ENCODE assay signal across 11 cellular contexts in the genomic region with DNA sequence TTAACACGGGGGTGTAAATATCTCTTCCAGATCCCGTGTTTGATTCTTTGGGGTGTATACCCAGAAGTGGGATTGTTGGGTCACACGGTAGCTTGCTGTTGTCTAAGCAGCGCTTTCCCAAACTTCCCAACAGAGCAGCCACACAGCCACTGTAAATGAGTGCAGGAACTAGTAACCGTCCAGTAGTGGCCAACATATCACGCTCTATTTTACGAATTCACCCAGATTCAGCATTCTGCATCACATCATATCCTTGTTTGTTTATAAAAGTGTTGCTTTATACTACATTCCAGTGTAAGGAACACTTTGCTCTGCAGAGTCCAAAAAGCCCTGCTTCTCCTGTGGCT.
DNase-seq lines count a peak whose midpoint lies in the region; ATAC-seq and TF ChIP-seq lines count a peak whose summit lies in the region.
"Had no signal": no experiment of that assay in that cellular context is flagged by ENCODE, and none has a peak within 500 bp of the region (broad histone marks: within the 10 kb centered on the region; RNA-seq: fewer than 3 reads in every experiment).

No MANE protein-coding gene starts in this region.

- H3K9me3 Mint-ChIP-seq in activated T-cell treated with anti-CD3 and anti-CD28 coated beads, Interleukin-2, amount 50 U/mL, for 24 hours, result no peaks in the 10 kb centered on the region
- no peaks in the 10 kb centered on the region for H3K9me3 Mint-ChIP-seq in activated T-helper 17 cell treated with anti-CD3 and anti-CD28 coated beads, Interleukin-2, amount 50 U/mL, for 72 hours

- H3K9me2 ChIP-seq in Karpas-422 (replicated peaks; ENCODE audit: insufficient read depth, low read length), result no peaks in the 10 kb centered on the region

- H3K36me3 Mint-ChIP-seq in activated T-cell treated with anti-CD3 and anti-CD28 coated beads, Interleukin-2, amount 50 U/mL, for 24 hours (ENCODE audit: low read depth), result no peaks in the 10 kb centered on the region
- no peaks in the 10 kb centered on the region for H3K36me3 Mint-ChIP-seq in activated T-helper 17 cell treated with anti-CD3 and anti-CD28 coated beads, Interleukin-2, amount 50 U/mL, for 72 hours (ENCODE audit: low read depth)

- no peak overlapping the region for H3K9ac ChIP-seq in Karpas-422 (ENCODE audit: low read length)
- H3K9ac ChIP-seq: KMS-11 had no signal

- 90 to 100% methylated on average over 2 of the region's 7 CpGs for WGBS in mesodermal cell (ENCODE audit: insufficient coverage in 2 of 2), 2 experiments

- H3K4me1 Mint-ChIP-seq in activated T-cell treated with anti-CD3 and anti-CD28 coated beads, Interleukin-2, amount 50 U/mL, for 24 hours (ENCODE audit: low read depth), result no peaks in the 10 kb centered on the region
- no peaks in the 10 kb centered on the region for H3K4me1 Mint-ChIP-seq in activated T-helper 17 cell treated with anti-CD3 and anti-CD28 coated beads, Interleukin-2, amount 50 U/mL, for 72 hours

- CTCF ChIA-PET in RWPE1 (lab: Yijun Ruan, JAX), result interaction anchor here (0.6 to 0.7 kb wide), 3 partner anchors 27 to 1312 kb away, joined by 3 read pairs; no protein-coding TSS in a partner anchor

- POLR2A ChIA-PET in RWPE1 (lab: Yijun Ruan, JAX; ENCODE audit: low non-redundant PET), result no interaction called here

- no peaks in the 10 kb centered on the region for H3K36me3 ChIP-seq in mesodermal cell (ENCODE audit: control insufficient read depth, insufficient read depth, low read length)
- no peaks in the 10 kb centered on the region for H3K36me3 ChIP-seq in Karpas-422 (ENCODE audit: insufficient read depth, low read length)

- DNase-seq in RWPE1 (ENCODE audit: low spot score), result no peak
- no peak for DNase-seq in epithelial cell of esophagus (ENCODE audit: low read depth)
- DNase-seq in activated T-cell treated with anti-CD3 and anti-CD28 coated beads, Interleukin-2, amount 50 U/mL, for 24 hours, result no peak
- no peak for DNase-seq in Karpas-422
- DNase-seq: NCI-H2171, retina had no signal

- H3K27me3 Mint-ChIP-seq in activated T-cell treated with anti-CD3 and anti-CD28 coated beads, Interleukin-2, amount 50 U/mL, for 24 hours, result peaks cover 25% of the 10 kb centered on the region
- H3K27me3 Mint-ChIP-seq in activated T-helper 17 cell treated with anti-CD3 and anti-CD28 coated beads, Interleukin-2, amount 50 U/mL, for 72 hours, result peaks cover 18% of the 10 kb centered on the region

- H3K27me3 ChIP-seq in Karpas-422 (ENCODE audit: low read length), result no peaks in the 10 kb centered on the region

- H3K9me3 ChIP-seq in mesodermal cell (ENCODE audit: control insufficient read depth, low read length) (no peaks in the 10 kb centered on the region), Karpas-422 (ENCODE audit: low read length) (no peaks in the 10 kb centered on the region)

- peak overlapping the region; percentile 37 for H3K4me3 ChIP-seq in epithelial cell of esophagus (ENCODE audit: low read length)
- H3K4me3 ChIP-seq in mesodermal cell (ENCODE audit: extremely low read depth, insufficient read depth, low read length, poor library complexity, severe bottlenecking), result no peak overlapping the region
- no peak overlapping the region for H3K4me3 ChIP-seq in Karpas-422 (ENCODE audit: low read length)

- H3K4me1 ChIP-seq in mesodermal cell (ENCODE audit: control insufficient read depth, insufficient read depth, low read length, poor library complexity, severe bottlenecking) (peaks cover 39% of the 10 kb centered on the region), Karpas-422 (ENCODE audit: low read length) (no peaks in the 10 kb centered on the region)

- H3K27ac Mint-ChIP-seq in activated T-cell treated with anti-CD3 and anti-CD28 coated beads, Interleukin-2, amount 50 U/mL, for 24 hours, result no peak overlapping the region
- no peak overlapping the region for H3K27ac Mint-ChIP-seq in activated T-helper 17 cell treated with anti-CD3 and anti-CD28 coated beads, Interleukin-2, amount 50 U/mL, for 72 hours

- no peak overlapping the region for H3K4me3 Mint-ChIP-seq in activated T-cell treated with anti-CD3 and anti-CD28 coated beads, Interleukin-2, amount 50 U/mL, for 24 hours
- no peak overlapping the region for H3K4me3 Mint-ChIP-seq in activated T-helper 17 cell treated with anti-CD3 and anti-CD28 coated beads, Interleukin-2, amount 50 U/mL, for 72 hours

- H3K27ac ChIP-seq in RWPE1 (peak overlapping the region; percentile 88), mesodermal cell (ENCODE audit: low read depth, low read length, severe bottlenecking) (peak overlapping the region; percentile 93), temporal lobe (ENCODE audit: low read depth, low read length) (peak overlapping the region; percentile 74), Karpas-422 (ENCODE audit: low read length) (no peak overlapping the region)
- H3K27ac ChIP-seq: KMS-11 had no signal

- no peak overlapping the region for H3K4me2 ChIP-seq in Karpas-422 (ENCODE audit: low read depth, low read length, poor library complexity, severe bottlenecking)
- H3K4me2 ChIP-seq: KMS-11 had no signal

- no peak for TF ChIP-seq CTCF in RWPE1 (conservative IDR thresholded peaks at IDR 0.05; ENCODE audit: low read depth)
- TF ChIP-seq CTCF in epithelial cell of esophagus (IDR thresholded peaks at IDR 0.05; ENCODE audit: insufficient read depth, low read depth, low read length, missing control alignments), result no peak

- no peak overlapping the region for H2AFZ ChIP-seq in Karpas-422 (ENCODE audit: low read length)

- ATAC-seq in activated T-helper 17 cell treated with anti-CD3 and anti-CD28 coated beads, Interleukin-2, amount 50 U/mL, for 72 hours (replicated peaks), result no peak
- no peak for ATAC-seq in GM19395 (IDR thresholded peaks at IDR 0.05; ENCODE audit: unreplicated experiment)

- H4K20me1 ChIP-seq in Karpas-422 (ENCODE audit: insufficient read depth, low read depth, low read length), result no peaks in the 10 kb centered on the region

- H3K79me2 ChIP-seq in Karpas-422 (ENCODE audit: low read length), result no peaks in the 10 kb centered on the region
